ENCODE assay signal across 2 cellular contexts in the genomic region with DNA sequence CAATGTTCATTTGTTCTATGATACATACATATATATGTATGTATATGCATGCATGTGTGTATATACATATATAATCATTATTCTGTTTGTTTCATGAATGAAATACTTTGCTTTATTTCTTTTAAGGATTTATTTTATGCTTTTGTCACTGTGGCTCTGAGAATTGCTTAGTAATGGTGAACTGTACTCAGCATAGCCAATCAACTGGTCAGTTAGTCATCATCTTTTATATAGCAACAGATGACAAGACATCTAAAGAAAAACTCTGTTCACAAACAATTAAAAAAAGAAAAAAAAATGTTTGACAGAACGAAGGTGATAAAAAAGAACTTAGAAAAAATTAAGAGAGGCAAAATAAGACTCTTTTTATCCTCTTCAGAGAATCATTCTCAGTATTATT.
TF ChIP-seq lines count a peak whose summit lies in the region.

No MANE protein-coding gene starts in this region.

TF ChIP-seq in SK-N-SH, 30 proteins besides CTCF, POLR2A, EP300 and RAD21 (continued from another document):
- TF ChIP-seq, protein P1, sequence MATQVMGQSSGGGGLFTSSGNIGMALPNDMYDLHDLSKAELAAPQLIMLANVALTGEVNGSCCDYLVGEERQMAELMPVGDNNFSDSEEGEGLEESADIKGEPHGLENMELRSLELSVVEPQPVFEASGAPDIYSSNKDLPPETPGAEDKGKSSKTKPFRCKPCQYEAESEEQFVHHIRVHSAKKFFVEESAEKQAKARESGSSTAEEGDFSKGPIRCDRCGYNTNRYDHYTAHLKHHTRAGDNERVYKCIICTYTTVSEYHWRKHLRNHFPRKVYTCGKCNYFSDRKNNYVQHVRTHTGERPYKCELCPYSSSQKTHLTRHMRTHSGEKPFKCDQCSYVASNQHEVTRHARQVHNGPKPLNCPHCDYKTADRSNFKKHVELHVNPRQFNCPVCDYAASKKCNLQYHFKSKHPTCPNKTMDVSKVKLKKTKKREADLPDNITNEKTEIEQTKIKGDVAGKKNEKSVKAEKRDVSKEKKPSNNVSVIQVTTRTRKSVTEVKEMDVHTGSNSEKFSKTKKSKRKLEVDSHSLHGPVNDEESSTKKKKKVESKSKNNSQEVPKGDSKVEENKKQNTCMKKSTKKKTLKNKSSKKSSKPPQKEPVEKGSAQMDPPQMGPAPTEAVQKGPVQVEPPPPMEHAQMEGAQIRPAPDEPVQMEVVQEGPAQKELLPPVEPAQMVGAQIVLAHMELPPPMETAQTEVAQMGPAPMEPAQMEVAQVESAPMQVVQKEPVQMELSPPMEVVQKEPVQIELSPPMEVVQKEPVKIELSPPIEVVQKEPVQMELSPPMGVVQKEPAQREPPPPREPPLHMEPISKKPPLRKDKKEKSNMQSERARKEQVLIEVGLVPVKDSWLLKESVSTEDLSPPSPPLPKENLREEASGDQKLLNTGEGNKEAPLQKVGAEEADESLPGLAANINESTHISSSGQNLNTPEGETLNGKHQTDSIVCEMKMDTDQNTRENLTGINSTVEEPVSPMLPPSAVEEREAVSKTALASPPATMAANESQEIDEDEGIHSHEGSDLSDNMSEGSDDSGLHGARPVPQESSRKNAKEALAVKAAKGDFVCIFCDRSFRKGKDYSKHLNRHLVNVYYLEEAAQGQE (IDR thresholded peaks at IDR 0.05; ENCODE audit: low read depth, low read length): no peak

TF ChIP-seq in SK-N-SH treated with all-trans-retinoic acid at 6 μM for 48 hours, 23 proteins besides CTCF, POLR2A, EP300 and RAD21 (continued from another document):
- TF ChIP-seq, protein P2, sequence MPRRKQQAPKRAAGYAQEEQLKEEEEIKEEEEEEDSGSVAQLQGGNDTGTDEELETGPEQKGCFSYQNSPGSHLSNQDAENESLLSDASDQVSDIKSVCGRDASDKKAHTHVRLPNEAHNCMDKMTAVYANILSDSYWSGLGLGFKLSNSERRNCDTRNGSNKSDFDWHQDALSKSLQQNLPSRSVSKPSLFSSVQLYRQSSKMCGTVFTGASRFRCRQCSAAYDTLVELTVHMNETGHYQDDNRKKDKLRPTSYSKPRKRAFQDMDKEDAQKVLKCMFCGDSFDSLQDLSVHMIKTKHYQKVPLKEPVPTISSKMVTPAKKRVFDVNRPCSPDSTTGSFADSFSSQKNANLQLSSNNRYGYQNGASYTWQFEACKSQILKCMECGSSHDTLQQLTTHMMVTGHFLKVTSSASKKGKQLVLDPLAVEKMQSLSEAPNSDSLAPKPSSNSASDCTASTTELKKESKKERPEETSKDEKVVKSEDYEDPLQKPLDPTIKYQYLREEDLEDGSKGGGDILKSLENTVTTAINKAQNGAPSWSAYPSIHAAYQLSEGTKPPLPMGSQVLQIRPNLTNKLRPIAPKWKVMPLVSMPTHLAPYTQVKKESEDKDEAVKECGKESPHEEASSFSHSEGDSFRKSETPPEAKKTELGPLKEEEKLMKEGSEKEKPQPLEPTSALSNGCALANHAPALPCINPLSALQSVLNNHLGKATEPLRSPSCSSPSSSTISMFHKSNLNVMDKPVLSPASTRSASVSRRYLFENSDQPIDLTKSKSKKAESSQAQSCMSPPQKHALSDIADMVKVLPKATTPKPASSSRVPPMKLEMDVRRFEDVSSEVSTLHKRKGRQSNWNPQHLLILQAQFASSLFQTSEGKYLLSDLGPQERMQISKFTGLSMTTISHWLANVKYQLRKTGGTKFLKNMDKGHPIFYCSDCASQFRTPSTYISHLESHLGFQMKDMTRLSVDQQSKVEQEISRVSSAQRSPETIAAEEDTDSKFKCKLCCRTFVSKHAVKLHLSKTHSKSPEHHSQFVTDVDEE (CRISPR knock-in tag; IDR thresholded peaks at IDR 0.05): no peak
- TF ChIP-seq TCF4 (CRISPR knock-in tag; IDR thresholded peaks at IDR 0.05; ENCODE audit: borderline replicate concordance) (no peak), ISL1 (CRISPR knock-in tag; IDR thresholded peaks at IDR 0.05) (no peak)
- TF ChIP-seq, protein P3, sequence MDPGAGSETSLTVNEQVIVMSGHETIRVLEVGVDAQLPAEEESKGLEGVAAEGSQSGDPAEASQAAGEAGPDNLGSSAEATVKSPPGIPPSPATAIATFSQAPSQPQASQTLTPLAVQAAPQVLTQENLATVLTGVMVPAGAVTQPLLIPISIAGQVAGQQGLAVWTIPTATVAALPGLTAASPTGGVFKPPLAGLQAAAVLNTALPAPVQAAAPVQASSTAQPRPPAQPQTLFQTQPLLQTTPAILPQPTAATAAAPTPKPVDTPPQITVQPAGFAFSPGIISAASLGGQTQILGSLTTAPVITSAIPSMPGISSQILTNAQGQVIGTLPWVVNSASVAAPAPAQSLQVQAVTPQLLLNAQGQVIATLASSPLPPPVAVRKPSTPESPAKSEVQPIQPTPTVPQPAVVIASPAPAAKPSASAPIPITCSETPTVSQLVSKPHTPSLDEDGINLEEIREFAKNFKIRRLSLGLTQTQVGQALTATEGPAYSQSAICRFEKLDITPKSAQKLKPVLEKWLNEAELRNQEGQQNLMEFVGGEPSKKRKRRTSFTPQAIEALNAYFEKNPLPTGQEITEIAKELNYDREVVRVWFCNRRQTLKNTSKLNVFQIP (CRISPR knock-in tag; IDR thresholded peaks at IDR 0.05; ENCODE audit: borderline replicate concordance, low read depth): no peak
